Comparison of ENCODE assay signal across 9 cellular contexts in genomic region chr2:201261471-201261870, GRCh38. TPM values are rescaled to one million over a fixed set of nuclear protein-coding genes. Genes with fewer than 3 reads are reported as not detected.
DNase-seq lines count a peak whose midpoint lies in the region; ATAC-seq and TF ChIP-seq lines count a peak whose summit lies in the region.
"Had no signal": no experiment of that assay in that cellular context is flagged by ENCODE, and none has a peak within 500 bp of the region (broad histone marks: within the 10 kb centered on the region; RNA-seq: fewer than 3 reads in every experiment).

No MANE protein-coding gene starts in this region.

- H3K4me3 Mint-ChIP-seq in activated T-cell treated with anti-CD3 and anti-CD28 coated beads, Interleukin-2, amount 50 U/mL, for 24 hours: peak overlapping the region; percentile 95

- no peaks in the 10 kb centered on the region for H3K9me2 ChIP-seq in OCI-LY7 (ENCODE audit: insufficient read depth, low read length)

- H3K4me1 ChIP-seq in OCI-LY7 (ENCODE audit: insufficient read depth, low read length, poor library complexity, severe bottlenecking): peaks cover 53% of the 10 kb centered on the region
- peaks cover 0 to 13% of the 10 kb centered on the region in 2 donors for H3K4me1 ChIP-seq in lung (ENCODE audit: control insufficient read depth in 2 of 2, insufficient read depth in 2 of 2, low read length in 2 of 2)
- H3K4me1 ChIP-seq in suprapubic skin: peaks cover 61% of the 10 kb centered on the region

- H2AFZ ChIP-seq in OCI-LY7 (ENCODE audit: low read length): no peak overlapping the region

- no peak for TF ChIP-seq EP300 in suprapubic skin (IDR thresholded peaks at IDR 0.05)

- CTCF ChIA-PET in OCI-LY7 (lab: Charles Lee; ENCODE audit: unreplicated experiment): interaction anchor here (2.3 to 2.7 kb wide), 2 partner anchors 28 to 29 kb away, joined by 6 to 7 read pairs; no protein-coding TSS in a partner anchor

- no peak for TF ChIP-seq POLR2A in suprapubic skin (IDR thresholded peaks at IDR 0.05)

- POLR2A ChIA-PET in OCI-LY7 (lab: Charles Lee): interaction anchor here (0.7 to 2.3 kb wide), 5 partner anchors 8 to 1322 kb away, joined by 3 to 10 read pairs (median 4); partner anchors contain the start of genes STRADB and TRAK2

- peaks cover 38% of the 10 kb centered on the region for H3K36me3 Mint-ChIP-seq in activated T-cell treated with anti-CD3 and anti-CD28 coated beads, Interleukin-2, amount 50 U/mL, for 24 hours (ENCODE audit: low read depth)

- peaks cover 12% of the 10 kb centered on the region; the same call in 1 of the 2 replicates for H4K20me1 ChIP-seq in OCI-LY7 (ENCODE audit: insufficient read depth, low read length)

- no peak for ATAC-seq in lung (ENCODE audit: insufficient read depth, low FRiP score)
- no peak for ATAC-seq in HG02884 (IDR thresholded peaks at IDR 0.05; ENCODE audit: unreplicated experiment)

- H3K4me1 Mint-ChIP-seq in activated T-cell treated with anti-CD3 and anti-CD28 coated beads, Interleukin-2, amount 50 U/mL, for 24 hours (ENCODE audit: low read depth): peaks cover 87% of the 10 kb centered on the region

- intact Hi-C loops in OCI-LY7 (cut with micrococcal nuclease; ENCODE audit: unreplicated experiment): loop anchor here (5.0 kb wide), 1 partner anchor 381 kb away; the partner anchor contains the start of gene TMEM237

- H3K27ac Mint-ChIP-seq in activated T-cell treated with anti-CD3 and anti-CD28 coated beads, Interleukin-2, amount 50 U/mL, for 24 hours: peak overlapping the region; percentile 99

- H3K27ac ChIP-seq in OCI-LY7 (ENCODE audit: low read depth, low read length, poor library complexity, severe bottlenecking) (peak overlapping the region; percentile 93), lung (ENCODE audit: low read depth in 1 of 2, low read length in 1 of 2) (peak overlapping the region in 1 of 2 donors; percentile 70), suprapubic skin (no peak overlapping the region)
- H3K27ac ChIP-seq: cardiac muscle cell, left ventricle myocardium inferior had no signal

- no peaks in the 10 kb centered on the region for H3K9me3 Mint-ChIP-seq in activated T-cell treated with anti-CD3 and anti-CD28 coated beads, Interleukin-2, amount 50 U/mL, for 24 hours

- peaks cover 68% of the 10 kb centered on the region for H3K79me2 ChIP-seq in OCI-LY7 (ENCODE audit: insufficient read depth, low read depth, low read length)

- no TSS peak for BruUV-seq in OCI-LY7 (replicated peaks; lab: Mats Ljungman, UMichigan)

- H3K4me2 ChIP-seq in OCI-LY7 (ENCODE audit: low read length): peak overlapping the region; percentile 88

- H3K27me3 ChIP-seq in lung (ENCODE audit: control insufficient read depth, insufficient read depth) (no peaks in the 10 kb centered on the region), suprapubic skin (no peaks in the 10 kb centered on the region)
- H3K27me3 ChIP-seq: cardiac muscle cell had no signal

- DNase-seq in OCI-LY7 (ENCODE audit: low spot score) (peak; percentile 31), lung (ENCODE audit: low spot score) (peak; percentile 28), suprapubic skin (ENCODE audit: low spot score in 2 of 2) (no peak), DMS79 (lab: John Stamatoyannopoulos, UW) (no peak), DMS53 treated with DMSO at 0.1 percent for 48 hours (lab: John Stamatoyannopoulos, UW; ENCODE audit: unreplicated experiment) (no peak)
- DNase-seq in activated T-cell treated with anti-CD3 and anti-CD28 coated beads, Interleukin-2, amount 50 U/mL, for 24 hours: peak; percentile 64
- DNase-seq: left ventricle myocardium inferior had no signal

- no peaks in the 10 kb centered on the region for H3K27me3 Mint-ChIP-seq in activated T-cell treated with anti-CD3 and anti-CD28 coated beads, Interleukin-2, amount 50 U/mL, for 24 hours

- 48 to 65% methylated on average over 9 of the region's 9 CpGs for WGBS in lung, 2 donors
- WGBS in suprapubic skin: 72% methylated on average over 8 of the region's 9 CpGs

- H3K36me3 ChIP-seq in OCI-LY7 (ENCODE audit: insufficient read depth, low read length) (peaks cover 4% of the 10 kb centered on the region), lung (ENCODE audit: control insufficient read depth in 2 of 2, insufficient read depth in 2 of 2, low read length in 2 of 2) (peaks cover 0 to 1% of the 10 kb centered on the region in 2 donors), suprapubic skin (peaks cover 3% of the 10 kb centered on the region)
- H3K36me3 ChIP-seq: cardiac muscle cell had no signal

- H3K9me3 ChIP-seq in OCI-LY7 (ENCODE audit: low read length): no peaks in the 10 kb centered on the region
- no peaks in the 10 kb centered on the region for H3K9me3 ChIP-seq in lung (ENCODE audit: control insufficient read depth in 2 of 2, insufficient read depth in 1 of 2, low read length in 1 of 2)
- H3K9me3 ChIP-seq in suprapubic skin: no peaks in the 10 kb centered on the region
- H3K9me3 ChIP-seq: left ventricle myocardium inferior had no signal

- TF ChIP-seq CTCF in OCI-LY7 (conservative IDR thresholded peaks at IDR 0.05; ENCODE audit: low read length) (no peak), lung (IDR thresholded peaks at IDR 0.05; ENCODE audit: control extremely low read depth, extremely low read depth) (no peak), suprapubic skin (IDR thresholded peaks at IDR 0.05) (no peak)

- H3K4me3 ChIP-seq in OCI-LY7 (ENCODE audit: low read depth, low read length, poor library complexity, severe bottlenecking) (peak overlapping the region; percentile 69), lung (peak overlapping the region; percentile 3), suprapubic skin (peak overlapping the region; percentile 34)
- H3K4me3 ChIP-seq: cardiac muscle cell had no signal

RNA-seq across cellular contexts. Expression of gene CASP8, which starts 1.1 kb away (rescaled TPM):
- 30.5 and 32.4 TPM in 2 replicates for total RNA-seq in OCI-LY7 (2014; rRNA removed; shearing (Covaris generic))
- total RNA-seq in OCI-LY7 (2022) (34.7 and 35.9 TPM in 2 replicates), lung (10 to 100 TPM; 23.4 to 32.3 TPM), suprapubic skin (10 to 100 TPM; 11.9 to 22.7 (median 17.2) TPM)
- 10 to 100 TPM; 18.2 to 23.6 TPM for polyA plus RNA-seq in lung

Comparison
In these comparisons a context has a peak if more than half of its experiments do, and no peak if none do; other contexts are left out.
1. DNase-seq: peak in OCI-LY7 (single experiment), activated T-cell treated with anti-CD3 and anti-CD28 coated beads, Interleukin-2, amount 50 U/mL, for 24 hours (single experiment) and lung (single experiment); none in suprapubic skin (0 of 2), DMS79 (single experiment) and DMS53 treated with DMSO at 0.1 percent for 48 hours (single experiment).
2. H3K4me3 ChIP-seq: peak in every context shown above with its lines; median percentile 69 in OCI-LY7; 34 in suprapubic skin; 3 in lung.